ENCODE assay signal across 33 cellular contexts in the genomic region with DNA sequence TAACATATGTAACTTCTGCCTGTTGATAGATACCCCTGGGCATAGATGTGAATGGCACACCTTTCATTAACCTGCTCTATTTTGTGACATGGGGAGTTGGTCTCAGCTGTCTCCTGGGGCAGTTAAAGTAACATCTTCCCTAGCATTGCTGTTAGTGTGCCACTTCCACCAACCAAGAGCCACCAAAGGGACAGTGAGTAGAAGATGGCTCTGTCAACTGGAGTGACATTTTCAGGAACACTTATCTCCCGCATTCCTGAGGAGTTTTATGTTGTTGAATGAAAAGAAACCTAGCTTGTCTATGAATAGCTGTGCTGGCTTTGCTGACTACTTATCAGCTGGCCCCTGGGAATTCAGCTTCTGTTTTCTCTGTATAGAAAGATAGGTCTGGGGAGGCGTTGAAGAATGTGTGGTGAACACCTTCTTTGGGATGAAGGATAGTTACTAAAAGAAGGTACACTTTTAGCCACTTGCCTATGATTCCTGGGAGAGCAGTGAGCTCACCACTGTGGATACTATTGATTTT. TPM values are rescaled to one million over a fixed set of nuclear protein-coding genes. Genes with fewer than 3 reads are reported as not detected.
DNase-seq lines count a peak whose midpoint lies in the region; ATAC-seq, FAIRE-seq and TF ChIP-seq lines count a peak whose summit lies in the region.
"Had no signal": no experiment of that assay in that cellular context is flagged by ENCODE, and none has a peak within 500 bp of the region (broad histone marks: within the 10 kb centered on the region; RNA-seq: fewer than 3 reads in every experiment).

No MANE protein-coding gene starts in this region.

- 32 to 44% methylated on average over 2 of the region's 2 CpGs for WGBS in heart right ventricle, 2 donors
- 81% methylated on average over 2 of the region's 2 CpGs for WGBS in right lobe of liver (ENCODE audit: insufficient coverage, low coverage, low lambda C conversion rate, missing lambda C conversion rate)

- H3K9ac ChIP-seq in astrocyte (ENCODE audit: low read length) (no peak overlapping the region), neural cell (ENCODE audit: low read length) (no peak overlapping the region)

- H3K4me3 ChIP-seq in heart right ventricle (no peak overlapping the region), astrocyte (ENCODE audit: insufficient read depth, low read depth, low read length) (no peak overlapping the region), neural cell (ENCODE audit: low read length) (peak overlapping the region; percentile 34), right lobe of liver (no peak overlapping the region)
- H3K4me3 ChIP-seq in naive thymus-derived CD4-positive, alpha-beta T cell (ENCODE audit: low read length), result no peak overlapping the region
- H3K4me3 ChIP-seq: ascending aorta, SK-N-MC, suprapubic skin had no signal

- FAIRE-seq in astrocyte (lab: Jason Lieb, UNC), result no peak
- FAIRE-seq: A204.1, G401.6 had no signal

- H3F3A ChIP-seq in neural cell (ENCODE audit: insufficient read depth, low read length, poor library complexity, severe bottlenecking), result no peaks in the 10 kb centered on the region

- H3K4me1 ChIP-seq in heart right ventricle, result peaks cover 4 to 76% (median 61%) of the 10 kb centered on the region in 9 donors
- H3K4me1 ChIP-seq in astrocyte (ENCODE audit: insufficient read depth, low read length), result peaks cover 33% of the 10 kb centered on the region
- H3K4me1 ChIP-seq in naive thymus-derived CD4-positive, alpha-beta T cell (ENCODE audit: control insufficient read depth in 2 of 2, insufficient read depth in 2 of 2, low read length in 2 of 2), result peaks cover 0 to 3% of the 10 kb centered on the region in 2 donors
- no peaks in the 10 kb centered on the region for H3K4me1 ChIP-seq in right lobe of liver

- CTCF ChIA-PET in naive thymus-derived CD4-positive, alpha-beta T cell (lab: Charles Lee), result no interaction called here

- no peak for TF ChIP-seq POLR2A in right lobe of liver (IDR thresholded peaks at IDR 0.05)

- H3K36me3 Mint-ChIP-seq in astrocyte (ENCODE audit: low read depth, unreplicated experiment), result peaks cover 4% of the 10 kb centered on the region
- peaks cover 0 to 21% (median 12%) of the 10 kb centered on the region in 5 donors for H3K36me3 Mint-ChIP-seq in naive thymus-derived CD4-positive, alpha-beta T cell

- peak; percentile 27 for ATAC-seq in Right ventricle myocardium superior (ENCODE audit: poor library complexity)
- no peak for ATAC-seq in heart right ventricle
- ATAC-seq in naive thymus-derived CD4-positive, alpha-beta T cell, result no peak
- no peak for ATAC-seq in right lobe of liver
- no peak for ATAC-seq in GM18909 (IDR thresholded peaks at IDR 0.05; ENCODE audit: poor library complexity, unreplicated experiment)
- ATAC-seq: HCT116; left lobe of liver; natural killer cell treated with Interleukin-12 subunit alpha and Interleukin-12 subunit beta and Interleukin-15 and Interleukin-18, amount 100 ng/mL, for 72 hours; sciatic nerve had no signal

- intact Hi-C loops in Right ventricle myocardium superior (cut with DNase I), result no loop called here
- intact Hi-C loops in heart right ventricle (cut with DNase I), result no loop called here
- intact Hi-C loops in naive thymus-derived CD4-positive, alpha-beta T cell (cut with micrococcal nuclease), result loop anchor here in 1 of 2 donors (2.0 kb wide), 1 partner anchor 21 kb away; no protein-coding TSS in a partner anchor
- intact Hi-C loops in right lobe of liver (cut with DNase I), result no loop called here

- POLR2A ChIA-PET in naive thymus-derived CD4-positive, alpha-beta T cell (lab: Charles Lee), result interaction anchor here (1.5 kb wide), 1 partner anchor 10 kb away, joined by 4 read pairs; no protein-coding TSS in a partner anchor

- H3K4me2 ChIP-seq in astrocyte (ENCODE audit: low read length), result peak overlapping the region; percentile 63
- no peak overlapping the region for H3K4me2 ChIP-seq in neural cell (ENCODE audit: low read length)

- peaks cover 81% of the 10 kb centered on the region for H4K20me1 ChIP-seq in astrocyte (ENCODE audit: insufficient read depth, low read length)
- no peaks in the 10 kb centered on the region for H4K20me1 ChIP-seq in neural cell (ENCODE audit: insufficient read depth)

- no peak overlapping the region for H3K4me3 Mint-ChIP-seq in astrocyte (ENCODE audit: unreplicated experiment)
- no peak overlapping the region for H3K4me3 Mint-ChIP-seq in naive thymus-derived CD4-positive, alpha-beta T cell
- H3K4me3 Mint-ChIP-seq: activated naive CD8-positive, alpha-beta T cell treated with anti-CD3 and anti-CD28 coated beads, Interleukin-2, amount 10 ng/mL, durations not matched to agents 7 days and 5 days; CD8-positive, alpha-beta memory T cell; natural killer cell treated with Interleukin-12 subunit alpha and Interleukin-12 subunit beta and Interleukin-15 and Interleukin-18, amount 100 ng/mL, for 72 hours; T-helper 1 cell treated with Interleukin-12 subunit alpha and Interleukin-12 subunit beta and Interleukin-4 antibody, amounts not matched to agents 30 μg/mL and 1 μg/mL, for 36 hours had no signal

- H3K9me2 ChIP-seq in neural cell (ENCODE audit: insufficient read depth, low read length), result no peaks in the 10 kb centered on the region

- H3K27ac ChIP-seq in heart right ventricle (peak overlapping the region in 2 of 10 donors; percentile 15 to 35), astrocyte (ENCODE audit: low read depth, low read length) (no peak overlapping the region), neural cell (ENCODE audit: low read length) (peak overlapping the region; percentile 53), right lobe of liver (no peak overlapping the region)
- no peak overlapping the region for H3K27ac ChIP-seq in naive thymus-derived CD4-positive, alpha-beta T cell (ENCODE audit: low read depth, low read length)
- H3K27ac ChIP-seq: ascending aorta, RWPE1, SK-N-MC, suprapubic skin had no signal

- TF ChIP-seq RAD21 in neural cell (conservative IDR thresholded peaks at IDR 0.05), result no peak

- H3K36me3 ChIP-seq in heart right ventricle, result peaks cover 0 to 6% (median 0%) of the 10 kb centered on the region in 9 donors
- H3K36me3 ChIP-seq in astrocyte (ENCODE audit: insufficient read depth, low read length), result no peaks in the 10 kb centered on the region
- no peaks in the 10 kb centered on the region for H3K36me3 ChIP-seq in neural cell (ENCODE audit: insufficient read depth, low read length)
- H3K36me3 ChIP-seq in naive thymus-derived CD4-positive, alpha-beta T cell (ENCODE audit: control insufficient read depth in 2 of 3, insufficient read depth in 3 of 3, low read length in 3 of 3), result no peaks in the 10 kb centered on the region
- no peaks in the 10 kb centered on the region for H3K36me3 ChIP-seq in right lobe of liver
- H3K36me3 ChIP-seq: ascending aorta, suprapubic skin had no signal

- no peak for TF ChIP-seq CTCF in heart right ventricle (IDR thresholded peaks at IDR 0.05)
- no peak for TF ChIP-seq CTCF in astrocyte (IDR thresholded peaks at IDR 0.05; ENCODE audit: insufficient read depth, low read depth, low read length)
- TF ChIP-seq CTCF in neural cell (IDR thresholded peaks at IDR 0.05; ENCODE audit: poor library complexity, severe bottlenecking), result no peak
- TF ChIP-seq CTCF in right lobe of liver (IDR thresholded peaks at IDR 0.05), result no peak

- H3K9me3 ChIP-seq in heart right ventricle (no peaks in the 10 kb centered on the region), astrocyte (ENCODE audit: insufficient read depth, low read depth, low read length) (no peaks in the 10 kb centered on the region), neural cell (ENCODE audit: low read length) (no peaks in the 10 kb centered on the region), right lobe of liver (no peaks in the 10 kb centered on the region)
- no peaks in the 10 kb centered on the region for H3K9me3 ChIP-seq in naive thymus-derived CD4-positive, alpha-beta T cell (ENCODE audit: control insufficient read depth in 2 of 3, low read length in 3 of 3)
- H3K9me3 ChIP-seq: ascending aorta, suprapubic skin had no signal

- H2AFZ ChIP-seq in astrocyte (ENCODE audit: low read depth, low read length), result no peak overlapping the region
- no peak overlapping the region for H2AFZ ChIP-seq in neural cell (ENCODE audit: low read depth, low read length)

- H3K27me3 Mint-ChIP-seq in astrocyte (ENCODE audit: low read depth, unreplicated experiment), result no peaks in the 10 kb centered on the region
- no peaks in the 10 kb centered on the region for H3K27me3 Mint-ChIP-seq in naive thymus-derived CD4-positive, alpha-beta T cell
- H3K27me3 Mint-ChIP-seq: activated naive CD8-positive, alpha-beta T cell treated with anti-CD3 and anti-CD28 coated beads, Interleukin-2, amount 10 ng/mL, durations not matched to agents 7 days and 5 days; CD8-positive, alpha-beta memory T cell; natural killer cell treated with Interleukin-12 subunit alpha and Interleukin-12 subunit beta and Interleukin-15 and Interleukin-18, amount 100 ng/mL, for 72 hours had no signal

- H3K79me2 ChIP-seq in astrocyte (ENCODE audit: insufficient read depth, low read length), result peaks cover 96% of the 10 kb centered on the region
- peaks cover 92% of the 10 kb centered on the region for H3K79me2 ChIP-seq in neural cell (replicated peaks; ENCODE audit: insufficient read depth, low read length)

- no peaks in the 10 kb centered on the region for H3K27me3 ChIP-seq in heart right ventricle
- no peaks in the 10 kb centered on the region for H3K27me3 ChIP-seq in astrocyte (ENCODE audit: insufficient read depth, low read length)
- no peaks in the 10 kb centered on the region for H3K27me3 ChIP-seq in neural cell (ENCODE audit: insufficient read depth, low read depth, low read length)
- H3K27me3 ChIP-seq in naive thymus-derived CD4-positive, alpha-beta T cell (ENCODE audit: control insufficient read depth in 2 of 2, insufficient read depth in 2 of 2, low read length in 2 of 2), result no peaks in the 10 kb centered on the region
- H3K27me3 ChIP-seq in right lobe of liver, result no peaks in the 10 kb centered on the region
- H3K27me3 ChIP-seq: ascending aorta, suprapubic skin had no signal

- DNase-seq in Right ventricle myocardium superior (no peak), heart right ventricle (no peak), astrocyte (ENCODE audit: low read depth) (no peak), RKO (ENCODE audit: low spot score) (no peak), right lobe of liver (no peak)
- no peak for DNase-seq in naive thymus-derived CD4-positive, alpha-beta T cell
- DNase-seq: activated CD4-positive, alpha-beta T cell treated with anti-CD3 and anti-CD28 coated beads for 48 hours; activated CD8-positive, alpha-beta memory T cell treated with anti-CD3 and anti-CD28 coated beads for 24 hours; activated effector memory CD4-positive, alpha-beta T cell treated with Interleukin-2 at 50 U/mL for 16 hours; activated naive CD8-positive, alpha-beta T cell treated with anti-CD3 and anti-CD28 coated beads, Interleukin-2, amount 10 ng/mL, durations not matched to agents 7 days and 5 days; AML-193; CD8-positive, alpha-beta memory T cell; MM.1S; NCI-H1417 treated with DMSO at 0.1 percent for 48 hours; NCI-H2081; NCI-H446 treated with DMSO at 0.1 percent for 48 hours; NCI-H82; posterior cingulate gyrus; stimulated activated CD4-positive, alpha-beta T cell treated with anti-CD3 and anti-CD28 coated beads, Interleukin-4, amount 100 ng/mL, for 4 hours; stimulated activated naive CD4-positive, alpha-beta T cell had no signal

- peak; percentile 81 for TF ChIP-seq EP300 in neural cell (conservative IDR thresholded peaks at IDR 0.05; ENCODE audit: poor library complexity, severe bottlenecking)

- H3K4me1 Mint-ChIP-seq in astrocyte (ENCODE audit: low read depth, unreplicated experiment), result peaks cover 61% of the 10 kb centered on the region
- peaks cover 27 to 53% (median 48%) of the 10 kb centered on the region in 7 donors for H3K4me1 Mint-ChIP-seq in naive thymus-derived CD4-positive, alpha-beta T cell

- H3K9me3 Mint-ChIP-seq in astrocyte (ENCODE audit: unreplicated experiment), result no peaks in the 10 kb centered on the region
- H3K9me3 Mint-ChIP-seq in naive thymus-derived CD4-positive, alpha-beta T cell, result peaks cover 0 to 5% (median 0%) of the 10 kb centered on the region in 11 donors
- H3K9me3 Mint-ChIP-seq: CD8-positive, alpha-beta memory T cell; natural killer cell treated with Interleukin-12 subunit alpha and Interleukin-12 subunit beta and Interleukin-15 and Interleukin-18, amount 100 ng/mL, for 72 hours; T-helper 1 cell treated with Interleukin-12 subunit alpha and Interleukin-12 subunit beta and Interleukin-4 antibody, amounts not matched to agents 30 μg/mL and 1 μg/mL, for 36 hours had no signal

- peak overlapping the region; percentile 2 for H3K27ac Mint-ChIP-seq in astrocyte (ENCODE audit: unreplicated experiment)
- no peak overlapping the region for H3K27ac Mint-ChIP-seq in naive thymus-derived CD4-positive, alpha-beta T cell
- H3K27ac Mint-ChIP-seq: activated naive CD8-positive, alpha-beta T cell treated with anti-CD3 and anti-CD28 coated beads, Interleukin-2, amount 10 ng/mL, durations not matched to agents 7 days and 5 days; natural killer cell treated with Interleukin-12 subunit alpha and Interleukin-12 subunit beta and Interleukin-15 and Interleukin-18, amount 100 ng/mL, for 72 hours; T-helper 1 cell treated with Interleukin-12 subunit alpha and Interleukin-12 subunit beta and Interleukin-4 antibody, amounts not matched to agents 30 μg/mL and 1 μg/mL, for 36 hours had no signal

RNA-seq across cellular contexts. Expression of a gene that starts 7.4 kb away (rescaled TPM):
- 21.8 TPM for total RNA-seq in Right ventricle myocardium superior
- 10 to 100 TPM; 17.6 to 29.3 (median 24.2) TPM for total RNA-seq in heart right ventricle
- 10 to 100 TPM; 11.9 to 24.0 TPM for polyA plus RNA-seq in heart right ventricle
- total RNA-seq in astrocyte, result 84.0 and 85.8 TPM in 2 replicates
- 233 and 240 TPM in 2 replicates for polyA plus RNA-seq in neural cell
- polyA minus RNA-seq in neural cell, result 126 and 154 TPM in 2 replicates
- 10 to 100 TPM in 4 of 5 experiments, 1 to 10 TPM in 1; 9.4 to 22.0 (median 12.2) TPM for total RNA-seq in naive thymus-derived CD4-positive, alpha-beta T cell
- polyA plus RNA-seq in naive thymus-derived CD4-positive, alpha-beta T cell, result 10 to 100 TPM; 25.3 to 26.9 TPM
- total RNA-seq in right lobe of liver, result 10 to 100 TPM in 3 of 6 experiments, 1 to 10 TPM in 3; 5.8 to 14.3 (median 9.6) TPM
